In the genomic region with DNA sequence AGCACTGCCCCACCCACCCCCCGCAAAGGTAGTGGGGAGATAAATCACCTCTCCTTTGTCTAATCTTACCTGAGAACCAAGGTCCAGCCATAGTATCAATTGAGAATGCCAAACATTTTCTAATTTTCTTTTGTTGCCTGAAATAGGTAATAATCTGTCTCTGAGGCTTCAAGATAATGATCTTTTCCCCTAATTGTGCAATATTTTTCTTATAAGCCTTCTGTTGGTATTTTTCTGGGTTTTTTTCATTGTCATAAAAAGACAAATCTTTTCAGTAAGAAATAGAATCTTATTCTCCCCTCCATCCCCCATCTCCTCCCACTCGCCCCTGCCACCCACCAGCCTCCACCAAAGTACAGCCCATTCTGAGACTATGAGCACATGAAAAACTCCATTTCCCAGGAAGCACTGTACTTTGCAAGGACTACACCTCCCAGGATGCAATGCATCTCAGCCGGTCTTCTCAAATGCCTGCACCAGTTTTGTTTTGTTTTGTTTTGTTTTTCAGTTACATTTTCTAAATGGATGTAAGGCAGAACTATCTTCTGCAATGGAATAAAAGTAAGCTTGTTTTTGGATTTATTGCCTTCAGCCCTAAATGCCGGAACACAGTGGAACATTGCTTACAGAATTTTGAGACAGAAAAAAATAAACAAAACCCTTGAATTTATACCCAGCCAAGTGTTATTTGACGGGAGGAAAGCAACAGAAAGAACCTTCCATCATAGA, we compare ENCODE assay signal across 9 cellular contexts.
DNase-seq lines count a peak whose midpoint lies in the region; ATAC-seq and TF ChIP-seq lines count a peak whose summit lies in the region.
"Had no signal": no experiment of that assay in that cellular context is flagged by ENCODE, and none has a peak within 500 bp of the region (broad histone marks: within the 10 kb centered on the region; RNA-seq: fewer than 3 reads in every experiment).

No MANE protein-coding gene starts in this region.

- no peak overlapping the region for H3K9ac ChIP-seq in HUES48 (ENCODE audit: low read depth, low read length)

- no peak for TF ChIP-seq CTCF in progenitor cell of endocrine pancreas (IDR thresholded peaks at IDR 0.05; ENCODE audit: unreplicated experiment)

- no peaks in the 10 kb centered on the region for H3K27me3 ChIP-seq in HUES48 (ENCODE audit: control insufficient read depth, insufficient read depth, low read length)

- H3K9me3 Mint-ChIP-seq in T-cell (no peaks in the 10 kb centered on the region), progenitor cell of endocrine pancreas (ENCODE audit: low read depth) (no peaks in the 10 kb centered on the region)

- DNase-seq in NCI-H526 (lab: John Stamatoyannopoulos, UW) (peak; percentile 4 to 49), NCI-H526 treated with DMSO at 0.1 percent for 48 hours (lab: John Stamatoyannopoulos, UW) (no peak), T-cell (peak in 1 of 34 experiments; percentile 2), fibroblast of the conjunctiva (ENCODE audit: low read depth) (peak; percentile 35), progenitor cell of endocrine pancreas (ENCODE audit: low spot score, unreplicated experiment) (no peak)
- DNase-seq in effector CD8-positive, alpha-beta T cell (lab: John Stamatoyannopoulos, UW) = no peak

- POLR2A ChIA-PET in T-cell (lab: Charles Lee) = no interaction called here

- H3K36me3 Mint-ChIP-seq in T-cell (no peaks in the 10 kb centered on the region), progenitor cell of endocrine pancreas (ENCODE audit: insufficient read depth) (no peaks in the 10 kb centered on the region)

- no peak overlapping the region for H3K27ac ChIP-seq in HUES48 (ENCODE audit: low read depth, low read length)
- H3K27ac ChIP-seq: C4-2B had no signal

- H3K9me3 ChIP-seq in HUES48 (ENCODE audit: control insufficient read depth, insufficient read depth, low read length) = no peaks in the 10 kb centered on the region

- no peaks in the 10 kb centered on the region for H3K36me3 ChIP-seq in HUES48 (ENCODE audit: control insufficient read depth, insufficient read depth, low read length)

- H3K4me3 Mint-ChIP-seq in T-cell (peak overlapping the region; percentile 5 to 48 (median 39)), progenitor cell of endocrine pancreas (ENCODE audit: low read depth) (peak overlapping the region; percentile 74)

- H3K4me1 Mint-ChIP-seq in T-cell (no peaks in the 10 kb centered on the region), progenitor cell of endocrine pancreas (ENCODE audit: low read depth) (peaks cover 10% of the 10 kb centered on the region)

- H3K27ac Mint-ChIP-seq in T-cell (no peak overlapping the region), progenitor cell of endocrine pancreas (peak overlapping the region; percentile 73)

- CTCF ChIA-PET in T-cell (lab: Charles Lee) = no interaction called here

- peaks cover 9% of the 10 kb centered on the region for H3K4me1 ChIP-seq in HUES48 (ENCODE audit: control insufficient read depth, insufficient read depth, low read length)

- ATAC-seq in GM21737 (IDR thresholded peaks at IDR 0.05; ENCODE audit: unreplicated experiment) (peak; percentile 95), T-cell (replicated peaks in 1 of 4) (peak in 1 of 4 experiments; percentile 75)

- H3K4me3 ChIP-seq in HUES48 (ENCODE audit: low read depth, low read length) = peak overlapping the region; percentile 39

- H3K27me3 Mint-ChIP-seq in T-cell (peaks cover 3 to 8% of the 10 kb centered on the region in 2 donors), progenitor cell of endocrine pancreas (peaks cover 9% of the 10 kb centered on the region)

Comparison
In these comparisons a context has a peak if more than half of its experiments do, and no peak if none do; other contexts are left out.
1. DNase-seq: peak in NCI-H526 (2 of 2) and fibroblast of the conjunctiva (single experiment); none in NCI-H526 treated with DMSO at 0.1 percent for 48 hours (single experiment), progenitor cell of endocrine pancreas (single experiment) and effector CD8-positive, alpha-beta T cell (single experiment).